In the genomic region with DNA sequence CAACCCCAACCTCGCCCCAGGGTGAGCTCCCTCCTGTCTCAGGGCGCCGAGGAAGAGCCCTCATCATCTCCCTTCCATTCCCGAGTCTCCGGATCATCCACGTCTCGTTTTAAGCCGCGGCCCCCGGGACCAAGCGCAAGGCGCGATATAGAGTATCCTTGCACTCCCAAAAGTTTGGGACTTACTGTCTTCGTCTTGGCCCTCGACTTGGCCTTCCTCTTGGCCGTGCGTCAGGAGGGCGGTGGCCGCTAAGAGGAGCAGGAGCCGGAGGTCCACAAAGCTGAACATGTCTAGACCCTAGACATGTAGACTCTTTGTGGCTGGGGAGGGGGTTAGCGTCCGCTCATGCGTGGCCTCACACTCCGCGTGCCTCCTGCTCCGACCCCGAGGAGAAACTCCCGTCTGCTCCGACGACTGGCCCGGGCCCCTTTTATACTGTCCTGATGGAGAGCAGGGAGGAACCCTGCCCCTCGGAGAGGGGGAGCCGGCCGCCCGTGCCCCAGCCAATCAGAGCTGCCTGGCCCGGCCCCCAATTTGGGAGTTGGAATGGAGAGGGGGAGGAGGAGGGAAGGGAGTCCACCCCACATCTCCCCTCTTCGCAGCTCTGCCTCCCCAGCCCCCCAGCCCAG, we compare ENCODE assay signal across 8 cellular contexts. TPM values are rescaled to one million over a fixed set of nuclear protein-coding genes. Genes with fewer than 3 reads are reported as not detected.
DNase-seq lines count a peak whose midpoint lies in the region; ATAC-seq and TF ChIP-seq lines count a peak whose summit lies in the region.

TSS of gene COL1A1 (minus strand) at position 406 of the 629 bp plus-strand sequence. CDS start at position 288, 118 bp downstream.

- no peaks in the 10 kb centered on the region for H3K9me3 Mint-ChIP-seq in endodermal cell

- H3K4me1 ChIP-seq in BLaER1 treated with 17β-estradiol and CSF1 and Interleukin-3, amounts not matched to agents 10 nM and 100 nM = peaks cover 14 to 24% (median 21%) of the 10 kb centered on the region in 10 experiments; a peak in 19 of 20 replicates
- H3K4me1 ChIP-seq in OCI-LY1 (ENCODE audit: insufficient read depth, low read length, severe bottlenecking) (peaks cover 15% of the 10 kb centered on the region), endodermal cell (ENCODE audit: control insufficient read depth, insufficient read depth, low read length) (no peaks in the 10 kb centered on the region), mucosa of descending colon (ENCODE audit: low read depth) (peaks cover 26% of the 10 kb centered on the region)

- peaks cover 58 to 79% (median 68%) of the 10 kb centered on the region in 11 experiments for H3K27me3 ChIP-seq in BLaER1 treated with 17β-estradiol and CSF1 and Interleukin-3, amounts not matched to agents 10 nM and 100 nM
- peaks cover 4% of the 10 kb centered on the region; the same call in 1 of the 2 replicates for H3K27me3 ChIP-seq in OCI-LY1 (ENCODE audit: insufficient read depth, low read length)
- H3K27me3 ChIP-seq in endodermal cell (ENCODE audit: control insufficient read depth, insufficient read depth, low read length, poor library complexity, severe bottlenecking) = peaks cover 23% of the 10 kb centered on the region

- H3K4me3 Mint-ChIP-seq in endodermal cell = peak within 1 kb of the TSS; percentile 72

- peak; percentile 5 for ATAC-seq in mucosa of descending colon
- ATAC-seq in HG03432 (IDR thresholded peaks at IDR 0.05; ENCODE audit: unreplicated experiment) = no peak
- no peak for ATAC-seq in HG03039 (IDR thresholded peaks at IDR 0.05; ENCODE audit: unreplicated experiment)

- H3F3A ChIP-seq in OCI-LY1 (ENCODE audit: insufficient read depth, low read length) = no peaks in the 10 kb centered on the region

- no peaks in the 10 kb centered on the region for H3K79me2 ChIP-seq in OCI-LY1 (ENCODE audit: insufficient read depth, low read length)

- H3K27me3 Mint-ChIP-seq in endodermal cell (ENCODE audit: insufficient read depth) = peaks cover 57% of the 10 kb centered on the region

- H2AFZ ChIP-seq in OCI-LY1 (ENCODE audit: low read length) = no peak within 1 kb of the TSS

- no peaks in the 10 kb centered on the region for H3K9me3 ChIP-seq in BLaER1 treated with 17β-estradiol and CSF1 and Interleukin-3, amounts not matched to agents 10 nM and 100 nM (replicated peaks in 1 of 11)
- H3K9me3 ChIP-seq in OCI-LY1 (ENCODE audit: low read length) = no peaks in the 10 kb centered on the region
- H3K9me3 ChIP-seq in endodermal cell (ENCODE audit: control insufficient read depth, low read length) = no peaks in the 10 kb centered on the region
- no peaks in the 10 kb centered on the region for H3K9me3 ChIP-seq in mucosa of descending colon

- TF ChIP-seq CTCF in OCI-LY1 (IDR thresholded peaks at IDR 0.05; ENCODE audit: low read length) = no peak
- TF ChIP-seq CTCF in endodermal cell (conservative IDR thresholded peaks at IDR 0.05) = no peak
- no peak for TF ChIP-seq CTCF in mucosa of descending colon (IDR thresholded peaks at IDR 0.05)

- WGBS in endodermal cell (ENCODE audit: insufficient coverage in 1 of 2, insufficient read length in 1 of 2), 2 experiments = 18 to 42% methylated on average over 14 to 35 of the region's 37 CpGs

- peak; percentile 77 for DNase-seq in endodermal cell
- DNase-seq in mucosa of descending colon = peak; percentile 49 to 82 (median 70)
- DNase-seq in COLO668 (lab: John Stamatoyannopoulos, UW; ENCODE audit: unreplicated experiment) = no peak
- DNase-seq in activated effector memory CD4-positive, alpha-beta T cell treated with Interleukin-2 at 50 U/mL for 16 hours = no peak

- peaks cover 10% of the 10 kb centered on the region for H3K4me1 Mint-ChIP-seq in endodermal cell

- no peaks in the 10 kb centered on the region for H3K36me3 ChIP-seq in BLaER1 treated with 17β-estradiol and CSF1 and Interleukin-3, amounts not matched to agents 10 nM and 100 nM
- H3K36me3 ChIP-seq in OCI-LY1 (ENCODE audit: insufficient read depth, low read length) (no peaks in the 10 kb centered on the region), endodermal cell (ENCODE audit: control insufficient read depth, insufficient read depth, low read length) (no peaks in the 10 kb centered on the region), mucosa of descending colon (ENCODE audit: low read depth) (no peaks in the 10 kb centered on the region)

- intact Hi-C loops in mucosa of descending colon (cut with DNase I, micrococcal nuclease) = loop anchor here (5.0 kb wide), 2 partner anchors 71 to 96 kb away; partner anchors contain the start of gene TMEM92 (in 1 of the 2)

- no peaks in the 10 kb centered on the region for H3K9me2 ChIP-seq in OCI-LY1 (ENCODE audit: low read depth, low read length)

- peaks cover 0 to 11% (median 0%) of the 10 kb centered on the region in 11 experiments; a peak in 1 of 22 replicates for H4K20me1 ChIP-seq in BLaER1 treated with 17β-estradiol and CSF1 and Interleukin-3, amounts not matched to agents 10 nM and 100 nM
- no peaks in the 10 kb centered on the region for H4K20me1 ChIP-seq in OCI-LY1 (ENCODE audit: insufficient read depth, low read length)

- peak within 1 kb of the TSS; percentile 44 to 67 (median 54) for H3K4me3 ChIP-seq in BLaER1 treated with 17β-estradiol and CSF1 and Interleukin-3, amounts not matched to agents 10 nM and 100 nM
- H3K4me3 ChIP-seq in OCI-LY1 (ENCODE audit: low read depth, low read length, poor library complexity, severe bottlenecking) = peak within 1 kb of the TSS; percentile 43
- H3K4me3 ChIP-seq in endodermal cell (ENCODE audit: low read length) = peak within 1 kb of the TSS; percentile 74
- no peak within 1 kb of the TSS for H3K4me3 ChIP-seq in mucosa of descending colon

- peak within 1 kb of the TSS; percentile 97 for H3K27ac Mint-ChIP-seq in endodermal cell

- H3K9ac ChIP-seq in BLaER1 treated with 17β-estradiol and CSF1 and Interleukin-3, amounts not matched to agents 10 nM and 100 nM = peak within 1 kb of the TSS in 10 of 11 experiments; percentile 52 to 78 (median 66); a peak in 18 of 22 replicates
- H3K9ac ChIP-seq in OCI-LY1 (ENCODE audit: low read length) (no peak within 1 kb of the TSS), endodermal cell (ENCODE audit: extremely low read depth, low read length, poor library complexity, severe bottlenecking) (peak within 1 kb of the TSS; percentile 38)

- peaks cover 8% of the 10 kb centered on the region for H3K36me3 Mint-ChIP-seq in endodermal cell (ENCODE audit: low read depth)

- H3K27ac ChIP-seq in BLaER1 treated with 17β-estradiol and CSF1 and Interleukin-3, amounts not matched to agents 10 nM and 100 nM = no peak within 1 kb of the TSS
- H3K27ac ChIP-seq in OCI-LY1 (ENCODE audit: low read depth, low read length, poor library complexity, severe bottlenecking) = no peak within 1 kb of the TSS
- no peak within 1 kb of the TSS for H3K27ac ChIP-seq in endodermal cell (ENCODE audit: low read depth, low read length)

- peak within 1 kb of the TSS; percentile 74 to 97 (median 92) for H3K4me2 ChIP-seq in BLaER1 treated with 17β-estradiol and CSF1 and Interleukin-3, amounts not matched to agents 10 nM and 100 nM
- peak within 1 kb of the TSS; percentile 71 for H3K4me2 ChIP-seq in OCI-LY1 (ENCODE audit: low read length)

RNA-seq across cellular contexts. Expression of gene COL1A1, which starts in this region (rescaled TPM):
- total RNA-seq in endodermal cell (10 to 100 TPM; 62.2 to 85.6 TPM), mucosa of descending colon (100 to 1,000 TPM in 2 of 3 donors, 10 to 100 TPM in 1; 53.0 to 248 (median 160) TPM)
- polyA plus RNA-seq in endodermal cell (2013, experiment 1 of 2) = 115 TPM
- 126 TPM for polyA plus RNA-seq in endodermal cell (2013, experiment 2 of 2)

Comparison
In these comparisons a context has a peak if more than half of its experiments do, and no peak if none do; other contexts are left out.
1. DNase-seq: peak in endodermal cell (single experiment) and mucosa of descending colon (3 of 3); none in COLO668 (single experiment) and activated effector memory CD4-positive, alpha-beta T cell treated with Interleukin-2 at 50 U/mL for 16 hours (single experiment).